ENCODE assay signal across 1 cellular context in the genomic region with DNA sequence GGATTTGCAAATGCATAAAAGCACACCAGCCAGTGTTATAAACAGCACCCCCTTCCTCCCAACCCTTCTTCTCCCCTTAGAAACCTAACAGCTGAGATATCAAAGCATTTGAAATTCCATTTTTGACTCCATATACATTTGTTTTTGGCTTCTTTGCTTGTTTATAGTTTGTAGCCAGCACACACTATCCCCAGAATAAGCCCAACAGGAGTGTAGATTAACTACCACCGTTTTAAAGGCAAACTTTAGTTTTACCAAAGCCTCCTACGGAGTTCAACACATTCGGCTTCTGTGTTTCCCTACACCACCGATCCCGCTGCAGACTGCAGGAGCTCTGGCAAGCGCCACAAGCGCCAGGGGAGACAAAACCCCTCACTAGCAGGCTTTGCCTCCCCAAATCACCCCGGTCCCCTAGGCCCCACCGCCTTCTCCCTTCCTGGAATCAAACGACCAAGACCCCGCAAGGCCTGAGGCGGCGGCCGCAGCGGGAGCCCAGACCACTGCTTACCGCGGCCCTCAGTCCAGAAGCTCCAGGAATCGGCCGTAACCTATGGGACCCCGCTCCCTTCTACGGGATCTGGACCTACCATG.
A peak's percentile ranks its signal among the peaks of the same experiment; 100 is the strongest.
TF ChIP-seq lines count a peak whose summit lies in the region.

No MANE protein-coding gene starts in this region.

TF ChIP-seq in GM12878, 131 proteins besides CTCF, POLR2A, EP300 and RAD21 (continued from another document):
- TF ChIP-seq RBBP5 (conservative IDR thresholded peaks at IDR 0.05) (0 out of 2 replicates have a peak, but pooled peaks have one; percentile 19), BACH1 (IDR thresholded peaks at IDR 0.05; ENCODE audit: borderline replicate concordance) (0 out of 2 replicates have a peak, but pooled peaks have one; percentile 57), HDGF (IDR thresholded peaks at IDR 0.05) (no peak), BRCA1 (IDR thresholded peaks at IDR 0.05; ENCODE audit: low read depth, low read length) (no peak), YBX1 (IDR thresholded peaks at IDR 0.05) (no peak), PML (IDR thresholded peaks at IDR 0.05; ENCODE audit: low read length) (no peak), ZNF622 (IDR thresholded peaks at IDR 0.05) (no peak), FOXK2 (IDR thresholded peaks at IDR 0.05) (no peak), USF1 (IDR thresholded peaks at IDR 0.05; ENCODE audit: borderline replicate concordance, extremely low read length, insufficient read depth, low read depth, low read length) (no peak), PRDM15 (CRISPR knock-in tag; IDR thresholded peaks at IDR 0.05) (no peak), HDAC6 (IDR thresholded peaks at IDR 0.05; ENCODE audit: unreplicated experiment) (peak; percentile 32), IKZF2 (IDR thresholded peaks at IDR 0.05) (peak in 1 of 2 experiments; percentile 38; a peak in 1 of 4 replicates), CREM (IDR thresholded peaks at IDR 0.05; ENCODE audit: low read depth) (no peak), PKNOX1 (IDR thresholded peaks at IDR 0.05) (no peak), CHD1 (IDR thresholded peaks at IDR 0.05; ENCODE audit: low read depth, low read length) (no peak), RELA (IDR thresholded peaks at IDR 0.05; ENCODE audit: borderline replicate concordance, partially characterized antibody) (no peak), TCF3 (IDR thresholded peaks at IDR 0.05; ENCODE audit: borderline replicate concordance, insufficient read depth, low read depth, low read length) (no peak), POLR2AphosphoS5 (IDR thresholded peaks at IDR 0.05; ENCODE audit: low read length) (no peak), BHLHE40 (IDR thresholded peaks at IDR 0.05; ENCODE audit: borderline replicate concordance in 1 of 2, low read depth in 2 of 2, low read length in 1 of 2) (no peak), GATAD2B (conservative IDR thresholded peaks at IDR 0.05; ENCODE audit: low read depth) (no peak), ZNF274 (IDR thresholded peaks at IDR 0.05; ENCODE audit: insufficient read depth, insufficient read length) (no peak), NR2C2 (IDR thresholded peaks at IDR 0.05; ENCODE audit: borderline replicate concordance, control insufficient read depth, insufficient read length, low read depth) (no peak)
- TF ChIP-seq, protein P1, sequence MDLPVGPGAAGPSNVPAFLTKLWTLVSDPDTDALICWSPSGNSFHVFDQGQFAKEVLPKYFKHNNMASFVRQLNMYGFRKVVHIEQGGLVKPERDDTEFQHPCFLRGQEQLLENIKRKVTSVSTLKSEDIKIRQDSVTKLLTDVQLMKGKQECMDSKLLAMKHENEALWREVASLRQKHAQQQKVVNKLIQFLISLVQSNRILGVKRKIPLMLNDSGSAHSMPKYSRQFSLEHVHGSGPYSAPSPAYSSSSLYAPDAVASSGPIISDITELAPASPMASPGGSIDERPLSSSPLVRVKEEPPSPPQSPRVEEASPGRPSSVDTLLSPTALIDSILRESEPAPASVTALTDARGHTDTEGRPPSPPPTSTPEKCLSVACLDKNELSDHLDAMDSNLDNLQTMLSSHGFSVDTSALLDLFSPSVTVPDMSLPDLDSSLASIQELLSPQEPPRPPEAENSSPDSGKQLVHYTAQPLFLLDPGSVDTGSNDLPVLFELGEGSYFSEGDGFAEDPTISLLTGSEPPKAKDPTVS (IDR thresholded peaks at IDR 0.05; ENCODE audit: low read depth, low read length): no peak
- TF ChIP-seq, protein P2, sequence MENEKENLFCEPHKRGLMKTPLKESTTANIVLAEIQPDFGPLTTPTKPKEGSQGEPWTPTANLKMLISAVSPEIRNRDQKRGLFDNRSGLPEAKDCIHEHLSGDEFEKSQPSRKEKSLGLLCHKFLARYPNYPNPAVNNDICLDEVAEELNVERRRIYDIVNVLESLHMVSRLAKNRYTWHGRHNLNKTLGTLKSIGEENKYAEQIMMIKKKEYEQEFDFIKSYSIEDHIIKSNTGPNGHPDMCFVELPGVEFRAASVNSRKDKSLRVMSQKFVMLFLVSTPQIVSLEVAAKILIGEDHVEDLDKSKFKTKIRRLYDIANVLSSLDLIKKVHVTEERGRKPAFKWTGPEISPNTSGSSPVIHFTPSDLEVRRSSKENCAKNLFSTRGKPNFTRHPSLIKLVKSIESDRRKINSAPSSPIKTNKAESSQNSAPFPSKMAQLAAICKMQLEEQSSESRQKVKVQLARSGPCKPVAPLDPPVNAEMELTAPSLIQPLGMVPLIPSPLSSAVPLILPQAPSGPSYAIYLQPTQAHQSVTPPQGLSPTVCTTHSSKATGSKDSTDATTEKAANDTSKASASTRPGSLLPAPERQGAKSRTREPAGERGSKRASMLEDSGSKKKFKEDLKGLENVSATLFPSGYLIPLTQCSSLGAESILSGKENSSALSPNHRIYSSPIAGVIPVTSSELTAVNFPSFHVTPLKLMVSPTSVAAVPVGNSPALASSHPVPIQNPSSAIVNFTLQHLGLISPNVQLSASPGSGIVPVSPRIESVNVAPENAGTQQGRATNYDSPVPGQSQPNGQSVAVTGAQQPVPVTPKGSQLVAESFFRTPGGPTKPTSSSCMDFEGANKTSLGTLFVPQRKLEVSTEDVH (IDR thresholded peaks at IDR 0.05; ENCODE audit: low read depth, partially characterized antibody): no peak
- TF ChIP-seq, protein P3, sequence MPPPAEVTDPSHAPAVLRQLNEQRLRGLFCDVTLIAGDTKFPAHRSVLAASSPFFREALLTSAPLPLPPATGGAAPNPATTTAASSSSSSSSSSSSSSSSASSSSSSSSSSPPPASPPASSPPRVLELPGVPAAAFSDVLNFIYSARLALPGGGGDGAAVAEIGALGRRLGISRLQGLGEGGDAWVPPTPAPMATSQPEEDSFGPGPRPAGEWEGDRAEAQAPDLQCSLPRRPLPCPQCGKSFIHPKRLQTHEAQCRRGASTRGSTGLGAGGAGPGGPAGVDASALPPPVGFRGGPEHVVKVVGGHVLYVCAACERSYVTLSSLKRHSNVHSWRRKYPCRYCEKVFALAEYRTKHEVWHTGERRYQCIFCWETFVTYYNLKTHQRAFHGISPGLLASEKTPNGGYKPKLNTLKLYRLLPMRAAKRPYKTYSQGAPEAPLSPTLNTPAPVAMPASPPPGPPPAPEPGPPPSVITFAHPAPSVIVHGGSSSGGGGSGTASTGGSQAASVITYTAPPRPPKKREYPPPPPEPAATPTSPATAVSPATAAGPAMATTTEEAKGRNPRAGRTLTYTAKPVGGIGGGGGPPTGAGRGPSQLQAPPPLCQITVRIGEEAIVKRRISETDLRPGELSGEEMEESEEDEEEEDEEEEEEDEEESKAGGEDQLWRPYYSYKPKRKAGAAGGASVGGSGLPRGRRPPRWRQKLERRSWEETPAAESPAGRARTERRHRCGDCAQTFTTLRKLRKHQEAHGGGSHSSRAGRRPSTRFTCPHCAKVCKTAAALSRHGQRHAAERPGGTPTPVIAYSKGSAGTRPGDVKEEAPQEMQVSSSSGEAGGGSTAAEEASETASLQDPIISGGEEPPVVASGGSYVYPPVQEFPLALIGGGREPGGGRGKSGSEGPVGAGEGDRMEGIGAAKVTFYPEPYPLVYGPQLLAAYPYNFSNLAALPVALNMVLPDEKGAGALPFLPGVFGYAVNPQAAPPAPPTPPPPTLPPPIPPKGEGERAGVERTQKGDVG (CRISPR knock-in tag; IDR thresholded peaks at IDR 0.05): no peak
